Comparison of ENCODE assay signal across 16 cellular contexts in genomic region chr2:86286518-86286917, GRCh38. TPM values are rescaled to one million over a fixed set of nuclear protein-coding genes. Genes with fewer than 3 reads are reported as not detected.
"Had no signal": no experiment of that assay in that cellular context is flagged by ENCODE, and none has a peak within 500 bp of the region (broad histone marks: within the 10 kb centered on the region; RNA-seq: fewer than 3 reads in every experiment).

No MANE protein-coding gene starts in this region.

- DNase-seq: activated CD4-positive, alpha-beta memory T cell treated with anti-CD3 and anti-CD28 coated beads, Interleukin-2, amount 10 ng/mL, durations not matched to agents 7 days and 5 days; activated CD4-positive, alpha-beta T cell treated with anti-CD3 and anti-CD28 coated beads for 4 hours; activated T-cell treated with anti-CD3 and anti-CD28 coated beads, Interleukin-2, amount 50 U/mL, for 24 hours; adrenal gland; cerebellar nuclear complex; effector memory CD8-positive, alpha-beta T cell; foreskin melanocyte; small intestine; stimulated activated naive CD8-positive, alpha-beta T cell treated with anti-CD3 and anti-CD28 coated beads, Interleukin-15, Interleukin-2, amounts not matched to agents 100 U/mL and 50 U/mL, for 24 hours; T-helper 1 cell; T1000 had no signal

- H3K4me1 Mint-ChIP-seq: activated CD4-positive, alpha-beta memory T cell treated with anti-CD3 and anti-CD28 coated beads, Interleukin-2, amount 10 ng/mL, durations not matched to agents 7 days and 5 days; activated naive CD4-positive, alpha-beta T cell treated with anti-CD3 and anti-CD28 coated beads, Interleukin-2, amount 50 U/mL, for 24 hours; WTC11 had no signal

- H3K27ac Mint-ChIP-seq: activated CD4-positive, alpha-beta memory T cell treated with anti-CD3 and anti-CD28 coated beads, Interleukin-2, amount 10 ng/mL, durations not matched to agents 7 days and 5 days; activated naive CD4-positive, alpha-beta T cell treated with anti-CD3 and anti-CD28 coated beads, Interleukin-2, amount 50 U/mL, for 24 hours; activated T-cell treated with anti-CD3 and anti-CD28 coated beads, Interleukin-2, amount 50 U/mL, for 24 hours; effector memory CD8-positive, alpha-beta T cell; naive thymus-derived CD4-positive, alpha-beta T cell; type B pancreatic cell; WTC11 had no signal

- ATAC-seq: effector memory CD8-positive, alpha-beta T cell; naive thymus-derived CD4-positive, alpha-beta T cell; stimulated activated naive CD8-positive, alpha-beta T cell treated with anti-CD3 and anti-CD28 coated beads, Interleukin-15, Interleukin-2, amounts not matched to agents 100 U/mL and 50 U/mL, for 24 hours; WTC11 had no signal

- H3K4me3 Mint-ChIP-seq: activated CD4-positive, alpha-beta memory T cell treated with anti-CD3 and anti-CD28 coated beads, Interleukin-2, amount 10 ng/mL, durations not matched to agents 7 days and 5 days; activated naive CD4-positive, alpha-beta T cell treated with anti-CD3 and anti-CD28 coated beads, Interleukin-2, amount 50 U/mL, for 24 hours; activated T-cell treated with anti-CD3 and anti-CD28 coated beads, Interleukin-2, amount 50 U/mL, for 24 hours; effector memory CD8-positive, alpha-beta T cell; naive thymus-derived CD4-positive, alpha-beta T cell; type B pancreatic cell; WTC11 had no signal

- H3K27me3 Mint-ChIP-seq: activated naive CD4-positive, alpha-beta T cell treated with anti-CD3 and anti-CD28 coated beads, Interleukin-2, amount 50 U/mL, for 24 hours; type B pancreatic cell had no signal

- H3K9me3 Mint-ChIP-seq: activated CD4-positive, alpha-beta memory T cell treated with anti-CD3 and anti-CD28 coated beads, Interleukin-2, amount 10 ng/mL, durations not matched to agents 7 days and 5 days; activated naive CD4-positive, alpha-beta T cell treated with anti-CD3 and anti-CD28 coated beads, Interleukin-2, amount 50 U/mL, for 24 hours; activated T-cell treated with anti-CD3 and anti-CD28 coated beads, Interleukin-2, amount 50 U/mL, for 24 hours; effector memory CD8-positive, alpha-beta T cell; type B pancreatic cell; WTC11 had no signal

- H3K36me3 Mint-ChIP-seq: activated naive CD4-positive, alpha-beta T cell treated with anti-CD3 and anti-CD28 coated beads, Interleukin-2, amount 50 U/mL, for 24 hours; naive thymus-derived CD4-positive, alpha-beta T cell; type B pancreatic cell; WTC11 had no signal

RNA-seq across cellular contexts. Expression of gene REEP1, which starts 50.9 kb away (rescaled TPM):
- total RNA-seq: activated CD4-positive, alpha-beta memory T cell treated with anti-CD3 and anti-CD28 coated beads, Interleukin-2, amount 10 ng/mL, durations not matched to agents 7 days and 5 days; fibroblast of lung had no signal
